1 cellular context compared by ENCODE assay signal in the genomic region with DNA sequence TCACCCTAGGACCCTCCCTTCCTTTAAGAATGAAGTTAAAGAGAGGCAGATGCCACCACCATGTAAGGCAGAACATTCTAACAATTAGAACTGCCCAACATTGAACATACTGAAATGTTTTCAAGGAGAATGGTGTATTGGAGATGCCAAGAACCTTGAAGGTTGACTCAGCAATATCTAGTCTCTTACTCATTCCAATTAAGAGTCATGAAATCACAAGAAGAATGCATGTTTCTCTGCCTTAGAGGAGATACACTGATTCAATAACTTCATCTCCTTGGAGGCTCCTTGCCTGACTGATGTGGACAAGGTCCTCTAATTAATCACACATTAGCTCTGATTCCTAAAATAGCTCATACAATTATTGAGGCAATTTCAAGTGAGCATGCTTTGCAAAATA.
TF ChIP-seq lines count a peak whose summit lies in the region.

No MANE protein-coding gene starts in this region.

TF ChIP-seq in SK-N-SH treated with all-trans-retinoic acid at 6 μM for 48 hours, 23 proteins besides CTCF, POLR2A, EP300 and RAD21 (continued from another document):
- TF ChIP-seq RARB (CRISPR knock-in tag; IDR thresholded peaks at IDR 0.05) (no peak), ZFP3 (CRISPR knock-in tag; IDR thresholded peaks at IDR 0.05) (no peak), ZNF70 (CRISPR knock-in tag; IDR thresholded peaks at IDR 0.05) (no peak), OSR1 (CRISPR knock-in tag; IDR thresholded peaks at IDR 0.05) (no peak), ZFP30 (CRISPR knock-in tag; IDR thresholded peaks at IDR 0.05) (no peak), PPARA (CRISPR knock-in tag; IDR thresholded peaks at IDR 0.05; ENCODE audit: borderline replicate concordance) (no peak), ARNTL (CRISPR knock-in tag; IDR thresholded peaks at IDR 0.05; ENCODE audit: borderline replicate concordance, low read depth) (no peak), ISL1 (CRISPR knock-in tag; IDR thresholded peaks at IDR 0.05) (no peak)
- TF ChIP-seq, protein P1, sequence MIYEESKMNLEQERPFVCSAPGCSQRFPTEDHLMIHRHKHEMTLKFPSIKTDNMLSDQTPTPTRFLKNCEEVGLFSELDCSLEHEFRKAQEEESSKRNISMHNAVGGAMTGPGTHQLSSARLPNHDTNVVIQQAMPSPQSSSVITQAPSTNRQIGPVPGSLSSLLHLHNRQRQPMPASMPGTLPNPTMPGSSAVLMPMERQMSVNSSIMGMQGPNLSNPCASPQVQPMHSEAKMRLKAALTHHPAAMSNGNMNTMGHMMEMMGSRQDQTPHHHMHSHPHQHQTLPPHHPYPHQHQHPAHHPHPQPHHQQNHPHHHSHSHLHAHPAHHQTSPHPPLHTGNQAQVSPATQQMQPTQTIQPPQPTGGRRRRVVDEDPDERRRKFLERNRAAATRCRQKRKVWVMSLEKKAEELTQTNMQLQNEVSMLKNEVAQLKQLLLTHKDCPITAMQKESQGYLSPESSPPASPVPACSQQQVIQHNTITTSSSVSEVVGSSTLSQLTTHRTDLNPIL (CRISPR knock-in tag; IDR thresholded peaks at IDR 0.05; ENCODE audit: low read depth), result no peak
- TF ChIP-seq, protein P2, sequence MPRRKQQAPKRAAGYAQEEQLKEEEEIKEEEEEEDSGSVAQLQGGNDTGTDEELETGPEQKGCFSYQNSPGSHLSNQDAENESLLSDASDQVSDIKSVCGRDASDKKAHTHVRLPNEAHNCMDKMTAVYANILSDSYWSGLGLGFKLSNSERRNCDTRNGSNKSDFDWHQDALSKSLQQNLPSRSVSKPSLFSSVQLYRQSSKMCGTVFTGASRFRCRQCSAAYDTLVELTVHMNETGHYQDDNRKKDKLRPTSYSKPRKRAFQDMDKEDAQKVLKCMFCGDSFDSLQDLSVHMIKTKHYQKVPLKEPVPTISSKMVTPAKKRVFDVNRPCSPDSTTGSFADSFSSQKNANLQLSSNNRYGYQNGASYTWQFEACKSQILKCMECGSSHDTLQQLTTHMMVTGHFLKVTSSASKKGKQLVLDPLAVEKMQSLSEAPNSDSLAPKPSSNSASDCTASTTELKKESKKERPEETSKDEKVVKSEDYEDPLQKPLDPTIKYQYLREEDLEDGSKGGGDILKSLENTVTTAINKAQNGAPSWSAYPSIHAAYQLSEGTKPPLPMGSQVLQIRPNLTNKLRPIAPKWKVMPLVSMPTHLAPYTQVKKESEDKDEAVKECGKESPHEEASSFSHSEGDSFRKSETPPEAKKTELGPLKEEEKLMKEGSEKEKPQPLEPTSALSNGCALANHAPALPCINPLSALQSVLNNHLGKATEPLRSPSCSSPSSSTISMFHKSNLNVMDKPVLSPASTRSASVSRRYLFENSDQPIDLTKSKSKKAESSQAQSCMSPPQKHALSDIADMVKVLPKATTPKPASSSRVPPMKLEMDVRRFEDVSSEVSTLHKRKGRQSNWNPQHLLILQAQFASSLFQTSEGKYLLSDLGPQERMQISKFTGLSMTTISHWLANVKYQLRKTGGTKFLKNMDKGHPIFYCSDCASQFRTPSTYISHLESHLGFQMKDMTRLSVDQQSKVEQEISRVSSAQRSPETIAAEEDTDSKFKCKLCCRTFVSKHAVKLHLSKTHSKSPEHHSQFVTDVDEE (CRISPR knock-in tag; IDR thresholded peaks at IDR 0.05), result no peak
- TF ChIP-seq, protein P3, sequence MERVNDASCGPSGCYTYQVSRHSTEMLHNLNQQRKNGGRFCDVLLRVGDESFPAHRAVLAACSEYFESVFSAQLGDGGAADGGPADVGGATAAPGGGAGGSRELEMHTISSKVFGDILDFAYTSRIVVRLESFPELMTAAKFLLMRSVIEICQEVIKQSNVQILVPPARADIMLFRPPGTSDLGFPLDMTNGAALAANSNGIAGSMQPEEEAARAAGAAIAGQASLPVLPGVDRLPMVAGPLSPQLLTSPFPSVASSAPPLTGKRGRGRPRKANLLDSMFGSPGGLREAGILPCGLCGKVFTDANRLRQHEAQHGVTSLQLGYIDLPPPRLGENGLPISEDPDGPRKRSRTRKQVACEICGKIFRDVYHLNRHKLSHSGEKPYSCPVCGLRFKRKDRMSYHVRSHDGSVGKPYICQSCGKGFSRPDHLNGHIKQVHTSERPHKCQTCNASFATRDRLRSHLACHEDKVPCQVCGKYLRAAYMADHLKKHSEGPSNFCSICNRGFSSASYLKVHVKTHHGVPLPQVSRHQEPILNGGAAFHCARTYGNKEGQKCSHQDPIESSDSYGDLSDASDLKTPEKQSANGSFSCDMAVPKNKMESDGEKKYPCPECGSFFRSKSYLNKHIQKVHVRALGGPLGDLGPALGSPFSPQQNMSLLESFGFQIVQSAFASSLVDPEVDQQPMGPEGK (CRISPR knock-in tag; IDR thresholded peaks at IDR 0.05; ENCODE audit: borderline replicate concordance), result no peak
